In genomic region chr14:99119554-99119953, GRCh38 we compare ENCODE assay signal across 19 cellular contexts.
DNase-seq lines count a peak whose midpoint lies in the region; ATAC-seq, FAIRE-seq and TF ChIP-seq lines count a peak whose summit lies in the region.
"Had no signal": no experiment of that assay in that cellular context is flagged by ENCODE, and none has a peak within 500 bp of the region (broad histone marks: within the 10 kb centered on the region; RNA-seq: fewer than 3 reads in every experiment).

No MANE protein-coding gene starts in this region.

- no peaks in the 10 kb centered on the region for H3K36me3 Mint-ChIP-seq in activated CD8-positive, alpha-beta T cell treated with anti-CD3 and anti-CD28 coated beads for 36 hours (ENCODE audit: low read depth)

- no peak overlapping the region for H2AFZ ChIP-seq in H1 (ENCODE audit: low read length)
- H2AFZ ChIP-seq in mesenchymal stem cell (ENCODE audit: low read depth, low read length): no peak overlapping the region
- H2AFZ ChIP-seq: GM23248 had no signal

- H3K4me1 ChIP-seq in HEK293 (ENCODE audit: control insufficient read depth, insufficient read depth, low read length): peaks cover 4% of the 10 kb centered on the region
- H3K4me1 ChIP-seq in H1 (replicated peaks in 1 of 4; ENCODE audit: control insufficient read depth in 3 of 4, insufficient read depth in 4 of 4, low read length in 3 of 4): peaks cover 0 to 4% (median 0%) of the 10 kb centered on the region in 4 experiments; a peak in 2 of 7 replicates
- peaks cover 0 to 8% (median 0%) of the 10 kb centered on the region in 4 donors for H3K4me1 ChIP-seq in stomach
- H3K4me1 ChIP-seq in mesenchymal stem cell (ENCODE audit: control insufficient read depth, insufficient read depth, low read depth, low read length): no peaks in the 10 kb centered on the region
- no peaks in the 10 kb centered on the region for H3K4me1 ChIP-seq in ascending aorta
- H3K4me1 ChIP-seq: BE2C had no signal

- H4K20me1 ChIP-seq in H1 (replicated peaks in 1 of 2; ENCODE audit: control insufficient read depth in 1 of 2, insufficient read depth in 2 of 2, low read length in 2 of 2): no peaks in the 10 kb centered on the region

- TF ChIP-seq POLR2A in H1 (IDR thresholded peaks at IDR 0.05; ENCODE audit: control extremely low read depth in 1 of 2, low read depth in 2 of 2, low read length in 2 of 2) (no peak), stomach (IDR thresholded peaks at IDR 0.05) (no peak)

- H3K9me3 Mint-ChIP-seq in activated CD8-positive, alpha-beta T cell treated with anti-CD3 and anti-CD28 coated beads for 36 hours: no peaks in the 10 kb centered on the region

- no peaks in the 10 kb centered on the region for H3K9me3 ChIP-seq in HEK293 (ENCODE audit: control insufficient read depth, insufficient read depth, low read depth, low read length)
- H3K9me3 ChIP-seq in H1 (ENCODE audit: insufficient read depth in 2 of 2, low read depth in 1 of 2, low read length in 1 of 2): no peaks in the 10 kb centered on the region
- H3K9me3 ChIP-seq in stomach: peaks cover 0 to 7% (median 0%) of the 10 kb centered on the region in 4 donors
- H3K9me3 ChIP-seq in mesenchymal stem cell (ENCODE audit: control insufficient read depth, low read length): peaks cover 7% of the 10 kb centered on the region
- H3K9me3 ChIP-seq in ascending aorta: no peaks in the 10 kb centered on the region
- H3K9me3 ChIP-seq: BE2C had no signal

- TF ChIP-seq RAD21 in H1 (IDR thresholded peaks at IDR 0.05 in 1 of 2, conservative IDR thresholded peaks at IDR 0.05 in 1 of 2; ENCODE audit: low read depth in 2 of 2, low read length in 2 of 2): no peak

- H2BK5ac ChIP-seq in H1 (ENCODE audit: low read depth, low read length): no peak overlapping the region
- H2BK5ac ChIP-seq in mesenchymal stem cell (ENCODE audit: low read depth, low read length, poor library complexity, severe bottlenecking): no peak overlapping the region

- no peak overlapping the region for H2BK120ac ChIP-seq in H1 (replicated peaks; ENCODE audit: low read depth, low read length)
- H2BK120ac ChIP-seq in mesenchymal stem cell (ENCODE audit: low read depth, low read length): no peak overlapping the region

- H3K36me3 ChIP-seq in HEK293 (ENCODE audit: control insufficient read depth in 2 of 2, insufficient read depth in 1 of 2, low read length in 2 of 2) (no peaks in the 10 kb centered on the region), H1 (ENCODE audit: control insufficient read depth in 2 of 4, insufficient read depth in 4 of 4, low read length in 3 of 4) (no peaks in the 10 kb centered on the region), stomach (no peaks in the 10 kb centered on the region), mesenchymal stem cell (ENCODE audit: control insufficient read depth in 1 of 2, insufficient read depth in 2 of 2, low read depth in 1 of 2, low read length in 2 of 2) (no peaks in the 10 kb centered on the region), ascending aorta (no peaks in the 10 kb centered on the region)
- H3K36me3 ChIP-seq: BE2C had no signal

- peaks cover 1% of the 10 kb centered on the region for H3K27me3 Mint-ChIP-seq in activated CD8-positive, alpha-beta T cell treated with anti-CD3 and anti-CD28 coated beads for 36 hours
- H3K27me3 Mint-ChIP-seq: CD4-positive, alpha-beta T cell had no signal

- no peak overlapping the region for H4K91ac ChIP-seq in H1 (replicated peaks; ENCODE audit: insufficient read length, low read length)
- H4K91ac ChIP-seq in mesenchymal stem cell (ENCODE audit: low read length): no peak overlapping the region

- no peak overlapping the region for H4K5ac ChIP-seq in H1 (ENCODE audit: insufficient read length, low read depth, low read length)

- H3K4me2 ChIP-seq in H1 (ENCODE audit: insufficient read depth in 1 of 2, low read depth in 2 of 2, low read length in 2 of 2) (no peak overlapping the region), mesenchymal stem cell (ENCODE audit: low read length, poor library complexity, severe bottlenecking) (no peak overlapping the region)

- POLR2A ChIA-PET in HEK293 (lab: Yijun Ruan, JAX) (no interaction called here), H1 (lab: Charles Lee; ENCODE audit: partially characterized antibody) (no interaction called here)
- POLR2A ChIA-PET in activated CD8-positive, alpha-beta T cell treated with anti-CD3 and anti-CD28 coated beads for 36 hours (lab: Charles Lee): interaction anchor here (0.6 kb wide), 1 partner anchor 941 kb away, joined by 4 read pairs; no protein-coding TSS in a partner anchor

- H3K27me3 ChIP-seq in H1 (replicated peaks in 1 of 4; ENCODE audit: control insufficient read depth in 3 of 4, extremely low read depth in 1 of 4, insufficient read depth in 3 of 4, low read length in 3 of 4) (no peaks in the 10 kb centered on the region), stomach (peaks cover 3 to 58% (median 17%) of the 10 kb centered on the region in 3 donors), mesenchymal stem cell (ENCODE audit: control insufficient read depth in 1 of 2, insufficient read depth in 1 of 2, low read length in 2 of 2) (peaks cover 0 to 52% of the 10 kb centered on the region in 2 experiments), ascending aorta (peaks cover 10% of the 10 kb centered on the region)
- H3K27me3 ChIP-seq: BE2C had no signal

- DNase-seq in NCI-H1694 treated with DMSO at 0.1 percent for 48 hours (lab: John Stamatoyannopoulos, UW): peak; percentile 20
- DNase-seq in NCI-H1694 (lab: John Stamatoyannopoulos, UW): no peak
- DNase-seq in H1 (ENCODE audit: low read depth in 1 of 2, low spot score in 2 of 2): peak in 1 of 2 experiments; percentile 20
- peak; percentile 4 for DNase-seq in stomach
- DNase-seq in activated CD8-positive, alpha-beta T cell treated with anti-CD3 and anti-CD28 coated beads for 36 hours: no peak
- DNase-seq in mesenchymal stem cell: no peak
- no peak for DNase-seq in ascending aorta (ENCODE audit: low spot score in 2 of 2)
- DNase-seq: BE2C; CD4-positive, alpha-beta T cell; DMS79 treated with DMSO at 0.1 percent for 48 hours; GM23248; KG1; NCI-H1417 treated with DMSO at 0.1 percent for 48 hours; NCI-H2029 treated with DMSO at 0.1 percent for 48 hours; NCI-H69; SHP77 treated with DMSO at 0.1 percent for 48 hours had no signal

- H2BK12ac ChIP-seq in H1 (ENCODE audit: low read depth, low read length) (no peak overlapping the region), mesenchymal stem cell (ENCODE audit: low read length in 2 of 2) (no peak overlapping the region)

- ATAC-seq in activated CD8-positive, alpha-beta T cell treated with anti-CD3 and anti-CD28 coated beads for 36 hours: no peak

- H3K18ac ChIP-seq in H1 (ENCODE audit: extremely low read depth, low read length): no peak overlapping the region
- no peak overlapping the region for H3K18ac ChIP-seq in mesenchymal stem cell (ENCODE audit: low read depth in 1 of 2, low read length in 2 of 2)

- no peak overlapping the region for H3K9ac ChIP-seq in H1 (replicated peaks in 1 of 4; ENCODE audit: extremely low read depth in 1 of 4, low read depth in 3 of 4, low read length in 3 of 4)
- no peak overlapping the region for H3K9ac ChIP-seq in mesenchymal stem cell (ENCODE audit: low read length)
- H3K9ac ChIP-seq: GM23248 had no signal

- CTCF ChIA-PET in HEK293 (lab: Yijun Ruan, JAX): no interaction called here
- CTCF ChIA-PET in H1 (lab: Charles Lee; ENCODE audit: partially characterized antibody): interaction anchor here (0.6 kb wide), 1 partner anchor 66 kb away, joined by 3 read pairs; no protein-coding TSS in a partner anchor
- CTCF ChIA-PET in activated CD8-positive, alpha-beta T cell treated with anti-CD3 and anti-CD28 coated beads for 36 hours (lab: Charles Lee): no interaction called here

- H3K79me2 ChIP-seq in H1 (ENCODE audit: control insufficient read depth in 1 of 2, insufficient read depth in 2 of 2, low read length in 2 of 2): no peaks in the 10 kb centered on the region

- H2AK5ac ChIP-seq in H1 (ENCODE audit: low read depth, low read length): no peak overlapping the region
- H2AK5ac ChIP-seq in mesenchymal stem cell (ENCODE audit: low read length, severe bottlenecking): no peak overlapping the region

- no peak for FAIRE-seq in H1 (lab: Jason Lieb, UNC)
- FAIRE-seq: RCC 7860 had no signal

- no peak overlapping the region for H3K4ac ChIP-seq in H1 (replicated peaks; ENCODE audit: insufficient read length, low read depth, low read length)
- no peak overlapping the region for H3K4ac ChIP-seq in mesenchymal stem cell (ENCODE audit: low read depth in 1 of 2, low read length in 2 of 2)

- H3K14ac ChIP-seq in H1 (ENCODE audit: insufficient read length): no peak overlapping the region
- no peak overlapping the region for H3K14ac ChIP-seq in mesenchymal stem cell (ENCODE audit: low read length in 2 of 2)

- no peak overlapping the region for H4K8ac ChIP-seq in H1 (ENCODE audit: extremely low read depth, insufficient read depth, low read length)
- no peak overlapping the region for H4K8ac ChIP-seq in mesenchymal stem cell (ENCODE audit: low read length)

- H3K4me3 ChIP-seq in HEK293 (ENCODE audit: low read depth, low read length) (no peak overlapping the region), H1 (ENCODE audit: extremely low read depth in 1 of 4, insufficient read depth in 2 of 4, low read depth in 3 of 4, low read length in 4 of 4) (no peak overlapping the region), stomach (no peak overlapping the region), mesenchymal stem cell (ENCODE audit: insufficient read depth in 1 of 2, low read depth in 1 of 2, low read length in 2 of 2) (no peak overlapping the region), ascending aorta (no peak overlapping the region)
- H3K4me3 ChIP-seq: GM23248 had no signal

- H2BK20ac ChIP-seq in H1 (ENCODE audit: low read length): peak overlapping the region; percentile 48; the same call in 1 of the 2 replicates

- peaks cover 5% of the 10 kb centered on the region for H3K4me1 Mint-ChIP-seq in activated CD8-positive, alpha-beta T cell treated with anti-CD3 and anti-CD28 coated beads for 36 hours (ENCODE audit: low read depth)

- H3K27ac ChIP-seq in HEK293 (ENCODE audit: extremely low read depth, low read depth, low read length): no peak overlapping the region
- H3K27ac ChIP-seq in H1 (ENCODE audit: low read depth, low read length): no peak overlapping the region
- H3K27ac ChIP-seq in stomach: no peak overlapping the region
- H3K27ac ChIP-seq in mesenchymal stem cell (ENCODE audit: low read length, poor library complexity, severe bottlenecking): no peak overlapping the region
- no peak overlapping the region for H3K27ac ChIP-seq in ascending aorta
- H3K27ac ChIP-seq: 22Rv1, GM23248 had no signal

- H3K23ac ChIP-seq in H1 (ENCODE audit: insufficient read length) (no peak overlapping the region), mesenchymal stem cell (ENCODE audit: low read length in 2 of 2) (no peak overlapping the region)

- H3K79me1 ChIP-seq in H1 (ENCODE audit: low read depth, low read length): no peaks in the 10 kb centered on the region
- no peaks in the 10 kb centered on the region for H3K79me1 ChIP-seq in mesenchymal stem cell (replicated peaks; ENCODE audit: low read length, poor library complexity, severe bottlenecking)

- TF ChIP-seq CTCF in HEK293 (tag by site-specific recombination; IDR thresholded peaks at IDR 0.05) (no peak), H1 (IDR thresholded peaks at IDR 0.05; ENCODE audit: control extremely low read depth in 1 of 3, insufficient read depth in 1 of 3, low read depth in 1 of 3, low read length in 3 of 3) (no peak), stomach (IDR thresholded peaks at IDR 0.05) (no peak), ascending aorta (IDR thresholded peaks at IDR 0.05) (no peak)
- no peak for TF ChIP-seq CTCF in activated CD8-positive, alpha-beta T cell treated with anti-CD3 and anti-CD28 coated beads for 36 hours (IDR thresholded peaks at IDR 0.05)

- intact Hi-C loops in stomach (cut with DNase I; ENCODE audit: low total_unique reads): no loop called here
- intact Hi-C loops in activated CD8-positive, alpha-beta T cell treated with anti-CD3 and anti-CD28 coated beads for 36 hours (cut with micrococcal nuclease): no loop called here
- intact Hi-C loops in ascending aorta (cut with DNase I): no loop called here

- no peak overlapping the region for H2BK15ac ChIP-seq in H1 (ENCODE audit: low read length)
- no peak overlapping the region for H2BK15ac ChIP-seq in mesenchymal stem cell (ENCODE audit: low read depth, poor library complexity, severe bottlenecking)

- H3K4me3 Mint-ChIP-seq in activated CD8-positive, alpha-beta T cell treated with anti-CD3 and anti-CD28 coated beads for 36 hours: no peak overlapping the region

- no peak overlapping the region for H3K27ac Mint-ChIP-seq in activated CD8-positive, alpha-beta T cell treated with anti-CD3 and anti-CD28 coated beads for 36 hours
- H3K27ac Mint-ChIP-seq: CD4-positive, alpha-beta T cell had no signal

- TF ChIP-seq EP300 in H1 (IDR thresholded peaks at IDR 0.05; ENCODE audit: borderline replicate concordance in 1 of 2, low read depth in 2 of 2, low read length in 2 of 2) (no peak), stomach (IDR thresholded peaks at IDR 0.05) (no peak)

- no peaks in the 10 kb centered on the region; the same call in 1 of the 2 replicates for H3K23me2 ChIP-seq in H1 (ENCODE audit: low read depth, low read length)

- WGBS in H1 (ENCODE audit: extremely low coverage in 1 of 2, insufficient coverage in 1 of 2, insufficient read length in 1 of 2, insufficient replicate concordance in 2 of 2, low coverage in 1 of 2, low lambda C conversion rate in 2 of 2, missing lambda C conversion rate in 1 of 2), 2 experiments: 72% methylated on average over 4 of the region's 4 CpGs; no CpG with 5 or more reads in 1 of the 2 experiments
- 65 to 80% (median 77%) methylated on average over 4 of the region's 4 CpGs for WGBS in stomach, 5 donors
- 44% methylated on average over 3 of the region's 4 CpGs for WGBS in mesenchymal stem cell

- no peak overlapping the region for H3K56ac ChIP-seq in H1 (replicated peaks; ENCODE audit: insufficient read length, low read depth, low read length)

Comparison
In these comparisons a context has a peak if more than half of its experiments do, and no peak if none do; other contexts are left out.
1. DNase-seq: peak in NCI-H1694 treated with DMSO at 0.1 percent for 48 hours (single experiment) and stomach (single experiment); none in NCI-H1694 (single experiment), activated CD8-positive, alpha-beta T cell treated with anti-CD3 and anti-CD28 coated beads for 36 hours (single experiment), mesenchymal stem cell (single experiment) and ascending aorta (0 of 2).